1 cellular context compared by ENCODE assay signal in genomic region chr6:149566372-149567193, GRCh38.
TF ChIP-seq lines count a peak whose summit lies in the region.

A gene with protein sequence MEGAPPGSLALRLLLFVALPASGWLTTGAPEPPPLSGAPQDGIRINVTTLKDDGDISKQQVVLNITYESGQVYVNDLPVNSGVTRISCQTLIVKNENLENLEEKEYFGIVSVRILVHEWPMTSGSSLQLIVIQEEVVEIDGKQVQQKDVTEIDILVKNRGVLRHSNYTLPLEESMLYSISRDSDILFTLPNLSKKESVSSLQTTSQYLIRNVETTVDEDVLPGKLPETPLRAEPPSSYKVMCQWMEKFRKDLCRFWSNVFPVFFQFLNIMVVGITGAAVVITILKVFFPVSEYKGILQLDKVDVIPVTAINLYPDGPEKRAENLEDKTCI (plus strand): TSS chr6:149566375. CDS start chr6:149566415, 40 bp downstream.

TF ChIP-seq in GM12878, 131 proteins besides CTCF, POLR2A, EP300 and RAD21 (continued from another document):
- TF ChIP-seq, protein P1, sequence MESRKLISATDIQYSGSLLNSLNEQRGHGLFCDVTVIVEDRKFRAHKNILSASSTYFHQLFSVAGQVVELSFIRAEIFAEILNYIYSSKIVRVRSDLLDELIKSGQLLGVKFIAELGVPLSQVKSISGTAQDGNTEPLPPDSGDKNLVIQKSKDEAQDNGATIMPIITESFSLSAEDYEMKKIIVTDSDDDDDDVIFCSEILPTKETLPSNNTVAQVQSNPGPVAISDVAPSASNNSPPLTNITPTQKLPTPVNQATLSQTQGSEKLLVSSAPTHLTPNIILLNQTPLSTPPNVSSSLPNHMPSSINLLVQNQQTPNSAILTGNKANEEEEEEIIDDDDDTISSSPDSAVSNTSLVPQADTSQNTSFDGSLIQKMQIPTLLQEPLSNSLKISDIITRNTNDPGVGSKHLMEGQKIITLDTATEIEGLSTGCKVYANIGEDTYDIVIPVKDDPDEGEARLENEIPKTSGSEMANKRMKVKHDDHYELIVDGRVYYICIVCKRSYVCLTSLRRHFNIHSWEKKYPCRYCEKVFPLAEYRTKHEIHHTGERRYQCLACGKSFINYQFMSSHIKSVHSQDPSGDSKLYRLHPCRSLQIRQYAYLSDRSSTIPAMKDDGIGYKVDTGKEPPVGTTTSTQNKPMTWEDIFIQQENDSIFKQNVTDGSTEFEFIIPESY (IDR thresholded peaks at IDR 0.05), result no peak
- TF ChIP-seq FOXM1 (IDR thresholded peaks at IDR 0.05; ENCODE audit: low read depth, low read length) (no peak), ATF7 (IDR thresholded peaks at IDR 0.05; ENCODE audit: low read depth) (no peak), SMARCA5 (IDR thresholded peaks at IDR 0.05) (0 out of 2 replicates have a peak, but pooled peaks have one; percentile 34), SP1 (IDR thresholded peaks at IDR 0.05; ENCODE audit: low read depth, low read length) (no peak), ZBTB4 (CRISPR knock-in tag; IDR thresholded peaks at IDR 0.05) (no peak), MTA2 (IDR thresholded peaks at IDR 0.05; ENCODE audit: low read depth) (no peak), ZNF384 (IDR thresholded peaks at IDR 0.05; ENCODE audit: borderline replicate concordance, low read depth, low read length) (no peak), CBX5 (IDR thresholded peaks at IDR 0.05; ENCODE audit: low read depth) (no peak), TBL1XR1 (IDR thresholded peaks at IDR 0.05; ENCODE audit: low read depth, low read length) (no peak), MYC (IDR thresholded peaks at IDR 0.05; ENCODE audit: insufficient read depth, insufficient read length, insufficient replicate concordance, low read length, severe bottlenecking) (no peak), ESRRA (IDR thresholded peaks at IDR 0.05; ENCODE audit: low read length) (no peak), SREBF1 (IDR thresholded peaks at IDR 0.05; ENCODE audit: low read length) (no peak), SMAD1 (IDR thresholded peaks at IDR 0.05; ENCODE audit: low read depth, partially characterized antibody) (no peak), NR2F1 (conservative IDR thresholded peaks at IDR 0.05) (peak; percentile 58), EGR1 (IDR thresholded peaks at IDR 0.05; ENCODE audit: borderline replicate concordance in 1 of 2, low read depth in 2 of 2, low read length in 2 of 2) (peak in 1 of 2 experiments; percentile 37; a peak in 1 of 3 replicates), IRF5 (IDR thresholded peaks at IDR 0.05; ENCODE audit: borderline replicate concordance) (no peak)
